ENCODE assay signal across 9 cellular contexts in genomic region chr4:99811850-99812249, GRCh38. TPM values are rescaled to one million over a fixed set of nuclear protein-coding genes. Genes with fewer than 3 reads are reported as not detected.
DNase-seq lines count a peak whose midpoint lies in the region; ATAC-seq, FAIRE-seq and TF ChIP-seq lines count a peak whose summit lies in the region.
"Had no signal": no experiment of that assay in that cellular context is flagged by ENCODE, and none has a peak within 500 bp of the region (broad histone marks: within the 10 kb centered on the region; RNA-seq: fewer than 3 reads in every experiment).

No MANE protein-coding gene starts in this region.

- H4K20me1 ChIP-seq in GM12878 (ENCODE audit: control insufficient read depth, insufficient read depth), result no peaks in the 10 kb centered on the region

- no peak overlapping the region for H3K9ac ChIP-seq in GM12878 (ENCODE audit: control insufficient read depth, insufficient read depth, low read length)

- H3K4me1 ChIP-seq in A673 (ENCODE audit: insufficient read depth, low read length, poor library complexity, severe bottlenecking), result no peaks in the 10 kb centered on the region
- H3K4me1 ChIP-seq in GM12878 (ENCODE audit: control insufficient read depth, insufficient read depth, low read length), result peaks cover 16% of the 10 kb centered on the region

- H2AFZ ChIP-seq in GM12878 (ENCODE audit: control insufficient read depth, low read depth, low read length), result no peak overlapping the region

- H3K36me3 Mint-ChIP-seq in mesothelial cell of epicardium, result no peaks in the 10 kb centered on the region

- BruUV-seq in A673 (replicated peaks; lab: Mats Ljungman, UMichigan) (no TSS peak), GM12878 (replicated peaks; lab: Mats Ljungman, UMichigan) (no TSS peak)

- TF ChIP-seq CTCF in A673 (conservative IDR thresholded peaks at IDR 0.05; ENCODE audit: low read depth, low read length), result peak; percentile 64
- TF ChIP-seq CTCF in GM13976 (IDR thresholded peaks at IDR 0.05; ENCODE audit: borderline replicate concordance, control extremely low read depth, extremely low read depth, insufficient read depth, missing control alignments), result peak; percentile 42
- peak; percentile 60 to 72 (median 63) for TF ChIP-seq CTCF in GM12878 (IDR thresholded peaks at IDR 0.05 in 2 of 3, conservative IDR thresholded peaks at IDR 0.05 in 1 of 3; ENCODE audit: control insufficient read depth in 2 of 3, extremely low read depth in 1 of 3, insufficient read depth in 1 of 3, low read depth in 3 of 3, low read length in 3 of 3)
- TF ChIP-seq CTCF in mesothelial cell of epicardium (IDR thresholded peaks at IDR 0.05; ENCODE audit: unreplicated experiment), result peak; percentile 60

- SMC1A ChIA-PET in GM12878 (lab: Charles Lee; ENCODE audit: uncharacterized antibody, unreplicated experiment), result interaction anchor here (0.7 to 6.1 kb wide), 32 partner anchors 9 to 282 kb away, joined by 3 to 75 read pairs (median 6); partner anchors contain the start of genes DNAJB14, LAMTOR3, MTTP and TRMT10A

- RAD21 ChIA-PET in GM12878 (lab: Charles Lee; ENCODE audit: unreplicated experiment), result interaction anchor here (0.7 to 7.3 kb wide), 24 partner anchors 9 to 261 kb away, joined by 3 to 98 read pairs (median 6); partner anchors contain the start of genes DNAJB14, H2AZ1, LAMTOR3 and TRMT10A

- 39% methylated on average over 1 of the region's 1 CpG for WGBS in GM12878 (ENCODE audit: insufficient coverage, insufficient replicate concordance, low lambda C conversion rate, missing lambda C conversion rate)

- CTCF ChIA-PET in A673 (lab: Charles Lee) (interaction anchor here (1.0 kb wide), 1 partner anchor 73 kb away, joined by 3 read pairs; no protein-coding TSS in a partner anchor), GM12878 (lab: Yijun Ruan, JAX) (interaction anchor here (0.7 to 7.1 kb wide), 48 partner anchors 8 to 285 kb away, joined by 3 to 167 read pairs (median 6); partner anchors contain the start of genes DNAJB14, H2AZ1, LAMTOR3 and TRMT10A)

- FAIRE-seq in GM12878 (lab: Jason Lieb, UNC), result no peak

- H3K9me3 ChIP-seq in A673 (ENCODE audit: low read depth, low read length, poor library complexity, severe bottlenecking) (no peaks in the 10 kb centered on the region), GM12878 (replicated peaks; ENCODE audit: control insufficient read depth, insufficient read depth, low read length) (no peaks in the 10 kb centered on the region; the same call in 2 of the 3 replicates)

- peak; percentile 3; the same call in 2 of the 3 replicates for ATAC-seq in GM12878
- ATAC-seq in HG03108 (IDR thresholded peaks at IDR 0.05; ENCODE audit: unreplicated experiment), result no peak
- no peak for ATAC-seq in HG03097 (IDR thresholded peaks at IDR 0.05; ENCODE audit: low FRiP score, unreplicated experiment)

- H3K36me3 ChIP-seq in A673 (ENCODE audit: insufficient read depth, low read length, poor library complexity, severe bottlenecking) (no peaks in the 10 kb centered on the region), GM12878 (ENCODE audit: control insufficient read depth in 2 of 2, insufficient read depth in 2 of 2, low read length in 1 of 2) (no peaks in the 10 kb centered on the region)

- intact Hi-C loops in A673 (cut with micrococcal nuclease; ENCODE audit: unreplicated experiment) (no loop called here), GM12878 (cut with micrococcal nuclease; ENCODE audit: unreplicated experiment) (loop anchor here (1.0 to 5.0 kb wide), 2 partner anchors 73 to 250 kb away; no protein-coding TSS in a partner anchor)

- in situ Hi-C loops in GM13976 (cut with MboI; ENCODE audit: low sequenced_read_pairs, unreplicated experiment), result loop anchor here (5.0 to 25.0 kb wide), 2 partner anchors 65 to 700 kb away; no protein-coding TSS in a partner anchor
- in situ Hi-C loops in GM12878 (cut with MboI), result loop anchor here (5.0 kb wide), 1 partner anchor 60 kb away; no protein-coding TSS in a partner anchor

- H3K4me1 Mint-ChIP-seq in mesothelial cell of epicardium, result peaks cover 3% of the 10 kb centered on the region

- no peak overlapping the region for H3K27ac Mint-ChIP-seq in mesothelial cell of epicardium

- peaks cover 3% of the 10 kb centered on the region for H3K27me3 Mint-ChIP-seq in mesothelial cell of epicardium (ENCODE audit: low read depth)

- H3K27me3 ChIP-seq in A673 (replicated peaks; ENCODE audit: insufficient read depth, low read depth, low read length, poor library complexity) (peaks cover 2% of the 10 kb centered on the region), GM12878 (replicated peaks in 1 of 2; ENCODE audit: control insufficient read depth in 2 of 2, insufficient read depth in 2 of 2, low read length in 1 of 2) (no peaks in the 10 kb centered on the region; a peak in 1 of 4 replicates)

- TF ChIP-seq RAD21 in GM12878 (IDR thresholded peaks at IDR 0.05; ENCODE audit: insufficient read depth, low read depth, low read length), result peak; percentile 73

- POLR2A ChIA-PET in A673 (lab: Charles Lee; ENCODE audit: low non-redundant PET) (interaction anchor here (0.7 kb wide), 1 partner anchor 224 kb away, joined by 6 read pairs; no protein-coding TSS in a partner anchor), GM12878 (lab: Charles Lee) (interaction anchor here (0.6 to 1.7 kb wide), 6 partner anchors 39 to 137 kb away, joined by 3 to 6 read pairs (median 4); partner anchors contain the start of gene LAMTOR3)

- TF ChIP-seq POLR2A in GM12878 (IDR thresholded peaks at IDR 0.05; ENCODE audit: low read depth, low read length), result no peak

- no peak overlapping the region for H3K4me2 ChIP-seq in GM12878 (ENCODE audit: control insufficient read depth, insufficient read depth)

- H3K27ac ChIP-seq in A673 (ENCODE audit: low read depth, low read length, poor library complexity, severe bottlenecking) (no peak overlapping the region), GM12878 (ENCODE audit: control insufficient read depth, insufficient read depth) (no peak overlapping the region)
- H3K27ac ChIP-seq: epithelial cell of prostate had no signal

- DNase-seq in A673 (ENCODE audit: low spot score) (peak; percentile 55), GM13976 (ENCODE audit: low spot score) (peak; percentile 24), RKO (ENCODE audit: low spot score) (peak; percentile 27), GM12878 (ENCODE audit: low read depth, low spot score) (no peak), mesothelial cell of epicardium (ENCODE audit: low spot score in 2 of 2, unreplicated experiment in 2 of 2) (no peak), AG08395 (ENCODE audit: low spot score) (no peak)

- H3K4me3 ChIP-seq in A673 (ENCODE audit: low read depth, low read length, poor library complexity, severe bottlenecking) (no peak overlapping the region), GM12878 (no peak overlapping the region)

- no peak for TF ChIP-seq EP300 in GM12878 (IDR thresholded peaks at IDR 0.05; ENCODE audit: borderline replicate concordance in 1 of 2, control insufficient read depth in 1 of 2, low read depth in 2 of 2, low read length in 2 of 2)

- no peak overlapping the region for H3K4me3 Mint-ChIP-seq in mesothelial cell of epicardium

- H3K79me2 ChIP-seq in GM12878 (ENCODE audit: control insufficient read depth, insufficient read depth, low read length), result peaks cover 5% of the 10 kb centered on the region

- no peaks in the 10 kb centered on the region for H3K9me3 Mint-ChIP-seq in mesothelial cell of epicardium

TF ChIP-seq in GM12878, 131 proteins besides CTCF, POLR2A, EP300 and RAD21 (continues in another document):
- peak; percentile 49; the same call in 1 of the 2 replicates for TF ChIP-seq ZNF24 (IDR thresholded peaks at IDR 0.05)
- 0 out of 2 replicates have a peak, but pooled peaks have one; percentile 38 for TF ChIP-seq STAT3 (IDR thresholded peaks at IDR 0.05; ENCODE audit: low read depth, low read length)
- TF ChIP-seq SMAD5 (IDR thresholded peaks at IDR 0.05; ENCODE audit: low read depth), result no peak
- no peak for TF ChIP-seq RCOR1 (conservative IDR thresholded peaks at IDR 0.05; ENCODE audit: low read depth, low read length)

RNA-seq across cellular contexts. Expression of gene DAPP1, which starts 4.8 kb away (rescaled TPM):
- total RNA-seq in A673 (2021), result not detected in 2 replicates
- 105 and 113 TPM in 2 replicates for total RNA-seq in GM12878 (2013; cell fraction: nucleolus; rRNA removed)
- 64.7 and 82.2 TPM in 2 replicates for total RNA-seq in GM12878 (2014; rRNA removed)
- total RNA-seq in GM12878 (2014; rRNA removed; fragmentation: Illumina TruSeq; extraction: Trizol), result 82.6 and 84.0 TPM in 2 replicates
- 46.4 and 46.5 TPM in 2 replicates for total RNA-seq in GM12878 (2021)
- polyA plus RNA-seq in GM12878 (2011; ENCODE audit: low read depth), result 20.0 TPM
- 97.9 and 136 TPM in 2 replicates for polyA plus RNA-seq in GM12878 (2011; rRNA removed)
- polyA plus RNA-seq in GM12878 (2011; cell fraction: cytosol; rRNA removed), result 51.3 and 63.8 TPM in 2 replicates
- polyA plus RNA-seq in GM12878 (2011; cell fraction: nucleus; rRNA removed), result 74.6 and 75.6 TPM in 2 replicates
- 20.5 and 31.0 TPM in 2 replicates for polyA plus RNA-seq in GM12878 (2012)
- polyA plus RNA-seq in GM12878 (2014; fragmentation: Illumina TruSeq; extraction: Trizol), result 81.3 and 113 TPM in 2 replicates
- polyA plus RNA-seq in GM12878 (2014; fragmentation: Nextera tagmentation; extraction: Ambion mirVana), result 100 to 1,000 TPM; 104 to 147 TPM
- 49.3 and 67.2 TPM in 2 replicates for polyA plus RNA-seq in GM12878 (2014; rRNA removed)
- 10 to 100 TPM; 58.9 to 66.9 TPM for polyA plus RNA-seq in GM12878 (2016; fragmentation: Nextera tagmentation; extraction: Ambion mirVana)
- polyA minus RNA-seq in GM12878 (2011; rRNA and poly(A)+ RNA removed), result 125 and 132 TPM in 2 replicates
- polyA minus RNA-seq in GM12878 (2011; cell fraction: cytosol; rRNA and poly(A)+ RNA removed), result 32.2 and 35.4 TPM in 2 replicates
- 54.5 and 77.5 TPM in 2 replicates for polyA minus RNA-seq in GM12878 (2011; cell fraction: nucleus; rRNA and poly(A)+ RNA removed)
- 2.5 to 2.9 TPM (median 2.7 TPM) in 3 replicates for total RNA-seq in mesothelial cell of epicardium

Comparison
In these comparisons a context has a peak if more than half of its experiments do, and no peak if none do; other contexts are left out.
1. DNase-seq: peak in A673 (single experiment), GM13976 (single experiment) and RKO (single experiment); none in GM12878 (single experiment), mesothelial cell of epicardium (0 of 2) and AG08395 (single experiment).
2. RNA of gene DAPP1, which starts 4.8 kb away (total RNA-seq): 46.4 to 113 TPM in GM12878; 2.5 to 2.9 TPM in mesothelial cell of epicardium and not detected in A673; every median in the first group is over 10 times any median in the second.
3. Peak in every context shown above with its lines, with median percentiles within 50 percentile points of each other: CTCF ChIP-seq.